8 cellular contexts compared by ENCODE assay signal in the genomic region with DNA sequence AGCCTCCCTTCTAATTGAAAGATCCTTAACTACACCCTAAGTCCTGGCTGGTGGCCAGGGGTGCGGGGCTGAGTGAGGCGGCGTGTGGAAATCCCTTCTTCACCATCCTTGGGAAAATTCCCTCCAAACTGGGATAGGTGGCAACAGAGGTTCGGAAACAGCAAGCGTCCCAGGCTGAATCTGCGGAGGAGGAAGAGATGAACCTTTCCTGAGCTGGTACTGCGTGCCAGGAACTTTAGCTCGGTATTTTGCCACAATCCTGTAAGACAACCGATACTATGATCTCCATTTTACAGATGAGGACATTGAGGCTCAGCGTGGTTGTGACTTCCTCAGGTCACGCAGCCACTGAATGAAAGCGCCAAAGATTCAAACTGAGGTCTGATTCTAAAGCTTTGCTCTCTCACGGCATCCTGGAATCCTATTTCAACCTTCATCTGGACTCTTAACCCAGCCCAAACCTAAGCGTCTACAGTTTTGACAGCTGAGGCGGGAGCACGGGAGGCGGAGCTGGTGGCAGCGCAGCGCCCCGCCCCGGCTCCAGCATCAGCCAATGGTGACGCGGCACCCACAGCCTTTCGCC. TPM values are rescaled to one million over a fixed set of nuclear protein-coding genes. Genes with fewer than 3 reads are reported as not detected.
DNase-seq lines count a peak whose midpoint lies in the region; ATAC-seq and TF ChIP-seq lines count a peak whose summit lies in the region.

No MANE protein-coding gene starts in this region.

- peaks cover 12% of the 10 kb centered on the region for H3K27me3 Mint-ChIP-seq in brain

- TF ChIP-seq POLR2A in uterus (IDR thresholded peaks at IDR 0.05) = no peak

- H3K27me3 ChIP-seq in lower lobe of right lung (ENCODE audit: low read depth) (no peaks in the 10 kb centered on the region), uterus (no peaks in the 10 kb centered on the region)

- H3K4me3 Mint-ChIP-seq in brain = peak overlapping the region; percentile 86 to 94 (median 88)

- peak; percentile 29 for DNase-seq in GM03348 (ENCODE audit: low spot score)
- DNase-seq in lower lobe of right lung = no peak
- peak; percentile 35 to 41 for DNase-seq in uterus
- no peak for DNase-seq in stimulated activated CD4-positive, alpha-beta T cell treated with anti-CD3 and anti-CD28 coated beads, Interleukin-1b, Interleukin-23, amount 100 ng/mL, for 48 hours
- DNase-seq in hypothalamus (lab: John Stamatoyannopoulos, UW) = no peak

- H3K27ac ChIP-seq in lower lobe of right lung = peak overlapping the region; percentile 92
- peak overlapping the region; percentile 72 to 74 for H3K27ac ChIP-seq in uterus

- TF ChIP-seq CTCF in brain (conservative IDR thresholded peaks at IDR 0.05) (no peak), lower lobe of right lung (IDR thresholded peaks at IDR 0.05) (no peak), uterus (IDR thresholded peaks at IDR 0.05) (no peak)

- peak overlapping the region; percentile 20 to 80 (median 62) for H3K27ac Mint-ChIP-seq in brain

- H3K36me3 ChIP-seq in lower lobe of right lung = peaks cover 13% of the 10 kb centered on the region
- no peaks in the 10 kb centered on the region for H3K36me3 ChIP-seq in uterus

- H3K36me3 Mint-ChIP-seq in brain = peaks cover 11% of the 10 kb centered on the region

- H3K4me1 ChIP-seq in lower lobe of right lung = peaks cover 36% of the 10 kb centered on the region
- peaks cover 0 to 6% of the 10 kb centered on the region in 2 donors for H3K4me1 ChIP-seq in uterus

- peak; percentile 0 for ATAC-seq in HG03135 (IDR thresholded peaks at IDR 0.05; ENCODE audit: unreplicated experiment)
- ATAC-seq in lower lobe of right lung = no peak
- no peak for ATAC-seq in HG02981 (IDR thresholded peaks at IDR 0.05; ENCODE audit: unreplicated experiment)

- H3K9me3 Mint-ChIP-seq in brain = peaks cover 0 to 3% (median 0%) of the 10 kb centered on the region in 5 experiments

- no peaks in the 10 kb centered on the region for H3K9me3 ChIP-seq in lower lobe of right lung
- no peaks in the 10 kb centered on the region for H3K9me3 ChIP-seq in uterus

- peaks cover 49% of the 10 kb centered on the region for H3K4me1 Mint-ChIP-seq in brain

- peak overlapping the region; percentile 77 for H3K4me3 ChIP-seq in lower lobe of right lung
- peak overlapping the region; percentile 32 to 37 for H3K4me3 ChIP-seq in uterus

- intact Hi-C loops in lower lobe of right lung (cut with DNase I) = no loop called here
- intact Hi-C loops in uterus (cut with DNase I; ENCODE audit: low total_unique reads) = no loop called here

RNA-seq across cellular contexts. Expression of a gene that starts 0.6 kb away (rescaled TPM):
- polyA plus RNA-seq in brain (ENCODE audit: insufficient read depth, low read depth, low replicate concordance) = 10.3 TPM
- total RNA-seq in lower lobe of right lung = 45.8 TPM
- 10 to 100 TPM; 17.6 to 65.8 (median 45.1) TPM for total RNA-seq in uterus

RNA-seq across cellular contexts. Expression of a gene that starts 47.9 kb away (rescaled TPM):
- polyA plus RNA-seq in brain (ENCODE audit: insufficient read depth, low read depth, low replicate concordance) = not detected
- total RNA-seq in lower lobe of right lung = 13.2 TPM
- total RNA-seq in uterus = 1 to 10 TPM in 3 of 4 donors, not detected in 1; 1.5 to 5.6 (median 1.9) TPM

Comparison
In these comparisons a context has a peak if more than half of its experiments do, and no peak if none do; other contexts are left out.
1. DNase-seq: peak in GM03348 (single experiment) and uterus (2 of 2); none in lower lobe of right lung (single experiment), stimulated activated CD4-positive, alpha-beta T cell treated with anti-CD3 and anti-CD28 coated beads, Interleukin-1b, Interleukin-23, amount 100 ng/mL, for 48 hours (single experiment) and hypothalamus (0 of 51).